In genomic region chr12:75613981-75614380, GRCh38 we compare ENCODE assay signal across 21 cellular contexts.
"Had no signal": no experiment of that assay in that cellular context is flagged by ENCODE, and none has a peak within 500 bp of the region (broad histone marks: within the 10 kb centered on the region; RNA-seq: fewer than 3 reads in every experiment).

No MANE protein-coding gene starts in this region.

- DNase-seq: activated CD4-positive, alpha-beta T cell treated with anti-CD3 and anti-CD28 coated beads, Interleukin-2, amount 10 ng/mL, durations not matched to agents 7 days and 5 days; activated CD4-positive, CD25-positive, alpha-beta regulatory T cell treated with anti-CD3 and anti-CD28 coated beads, Interleukin-2, amount 50 U/mL, for 72 hours; activated CD8-positive, alpha-beta memory T cell treated with anti-CD3 and anti-CD28 coated beads, Interleukin-2, amount 10 ng/mL, durations not matched to agents 7 days and 5 days; activated CD8-positive, alpha-beta T cell treated with anti-CD3 and anti-CD28 coated beads for 36 hours; activated gamma-delta T cell treated with Interleukin-2 at 50 U/mL for 16 hours; cerebellar nuclear complex; cortex of kidney; endodermal cell; immature natural killer cell; left ventricle myocardium superior; midbrain; spleen; stimulated activated CD4-positive, alpha-beta T cell treated with anti-CD3 and anti-CD28 coated beads, Interleukin-4, amount 100 ng/mL, for 24 hours; stimulated activated naive CD8-positive, alpha-beta T cell treated with anti-CD3 and anti-CD28 coated beads, Interleukin-15, Interleukin-2, amounts not matched to agents 100 U/mL and 50 U/mL, for 24 hours; T-helper 1 cell; upper lobe of left lung; WERI-Rb-1 had no signal

- H3K4me3 ChIP-seq: ascending aorta, prostate gland, spleen, upper lobe of left lung had no signal

- ATAC-seq: activated CD8-positive, alpha-beta memory T cell treated with anti-CD3 and anti-CD28 coated beads, Interleukin-2, amount 10 ng/mL, durations not matched to agents 7 days and 5 days; activated CD8-positive, alpha-beta T cell treated with anti-CD3 and anti-CD28 coated beads for 36 hours; left ventricle myocardium superior; natural killer cell treated with Interleukin-12 subunit alpha and Interleukin-12 subunit beta and Interleukin-15 and Interleukin-18, amount 100 ng/mL, for 72 hours; stimulated activated naive CD8-positive, alpha-beta T cell treated with anti-CD3 and anti-CD28 coated beads, Interleukin-15, Interleukin-2, amounts not matched to agents 100 U/mL and 50 U/mL, for 24 hours had no signal

- H3K27ac ChIP-seq: ascending aorta, epithelial cell of prostate, prostate gland, upper lobe of left lung, WERI-Rb-1 had no signal

- H3K27me3 ChIP-seq: ascending aorta, spleen, upper lobe of left lung had no signal

- H3K4me1 ChIP-seq: ascending aorta, prostate gland, spleen, upper lobe of left lung had no signal

- H3K36me3 ChIP-seq: ascending aorta, prostate gland, spleen, upper lobe of left lung, WERI-Rb-1 had no signal

- H3K9me3 ChIP-seq: ascending aorta, prostate gland, upper lobe of left lung had no signal
